In the genomic region with DNA sequence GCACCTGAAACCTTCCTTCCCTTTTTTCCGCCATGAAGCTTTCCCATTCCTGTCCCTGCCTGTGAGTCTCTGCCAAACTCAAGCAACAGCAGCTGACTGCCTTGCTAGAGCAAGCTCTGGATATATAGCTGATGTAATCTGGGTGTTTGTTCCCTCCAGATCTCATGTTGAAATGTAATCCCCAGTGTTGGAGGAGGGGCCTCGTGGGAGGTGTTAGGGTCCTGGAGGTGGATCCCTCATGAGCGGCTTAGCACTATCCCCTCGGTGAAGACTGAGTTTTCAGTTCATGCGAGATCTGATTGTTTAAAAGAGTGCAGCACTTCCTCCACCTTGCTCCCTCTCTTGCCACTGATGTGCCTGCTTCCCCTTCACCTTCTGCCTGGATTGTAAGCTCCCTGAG, we compare ENCODE assay signal across 27 cellular contexts.
A peak's percentile ranks its signal among the peaks of the same experiment; 100 is the strongest.
DNase-seq lines count a peak whose midpoint lies in the region; ATAC-seq, FAIRE-seq and TF ChIP-seq lines count a peak whose summit lies in the region.
"Had no signal": no experiment of that assay in that cellular context is flagged by ENCODE, and none has a peak within 500 bp of the region (broad histone marks: within the 10 kb centered on the region; RNA-seq: fewer than 3 reads in every experiment).

No MANE protein-coding gene starts in this region.

- H3K27me3 ChIP-seq in GM23338 (ENCODE audit: insufficient read depth) (no peaks in the 10 kb centered on the region), H1 (replicated peaks in 1 of 4; ENCODE audit: control insufficient read depth in 3 of 4, extremely low read depth in 1 of 4, insufficient read depth in 3 of 4, low read length in 3 of 4) (no peaks in the 10 kb centered on the region), neural progenitor cell (no peaks in the 10 kb centered on the region)
- H3K27me3 ChIP-seq: BE2C; BLaER1 treated with 17β-estradiol and CSF1 and Interleukin-3, amounts not matched to agents 10 nM and 100 nM had no signal

- no peaks in the 10 kb centered on the region for H4K20me1 ChIP-seq in GM23338 (replicated peaks; ENCODE audit: insufficient read depth)
- no peaks in the 10 kb centered on the region for H4K20me1 ChIP-seq in H1 (replicated peaks in 1 of 2; ENCODE audit: control insufficient read depth in 1 of 2, insufficient read depth in 2 of 2, low read length in 2 of 2)
- no peaks in the 10 kb centered on the region for H4K20me1 ChIP-seq in neural progenitor cell (ENCODE audit: low read depth)
- H4K20me1 ChIP-seq: BLaER1 treated with 17β-estradiol and CSF1 and Interleukin-3, amounts not matched to agents 10 nM and 100 nM had no signal

- H3K36me3 ChIP-seq in GM23338 (ENCODE audit: insufficient read depth) (no peaks in the 10 kb centered on the region), H1 (ENCODE audit: control insufficient read depth in 2 of 4, insufficient read depth in 4 of 4, low read length in 3 of 4) (no peaks in the 10 kb centered on the region; a peak in 1 of 8 replicates), neural progenitor cell (no peaks in the 10 kb centered on the region)
- H3K36me3 ChIP-seq: BE2C; BLaER1 treated with 17β-estradiol and CSF1 and Interleukin-3, amounts not matched to agents 10 nM and 100 nM; HAP-1 had no signal

- H3F3A ChIP-seq in GM23338 (replicated peaks; ENCODE audit: low read depth) (no peaks in the 10 kb centered on the region), neural progenitor cell (ENCODE audit: low read depth) (no peaks in the 10 kb centered on the region)

- H3K27ac Mint-ChIP-seq in GM23338 (peak overlapping the region; percentile 73; the same call in 1 of the 2 replicates), neural crest cell (ENCODE audit: unreplicated experiment) (peak overlapping the region; percentile 23), neural progenitor cell (no peak overlapping the region)
- H3K27ac Mint-ChIP-seq: CD14-positive monocyte; CD4-positive, alpha-beta T cell; CD8-positive, alpha-beta memory T cell; HFFc6 had no signal

- H3K14ac ChIP-seq in H1 (ENCODE audit: insufficient read length) = no peak overlapping the region

- peaks cover 22% of the 10 kb centered on the region for H3K4me1 ChIP-seq in GM23338 (ENCODE audit: insufficient read depth)
- H3K4me1 ChIP-seq in H1 (replicated peaks in 1 of 4; ENCODE audit: control insufficient read depth in 3 of 4, insufficient read depth in 4 of 4, low read length in 3 of 4) = peaks cover 0 to 9% (median 3%) of the 10 kb centered on the region in 4 experiments; a peak in 4 of 7 replicates
- peaks cover 13% of the 10 kb centered on the region for H3K4me1 ChIP-seq in neural progenitor cell

- POLR2A ChIA-PET in H1 (lab: Charles Lee; ENCODE audit: partially characterized antibody) = interaction anchor here (1.1 to 1.7 kb wide), 2 partner anchors 9 to 13 kb away, joined by 3 to 4 read pairs; no protein-coding TSS in a partner anchor

- H2AFZ ChIP-seq in GM23338 (peak overlapping the region; percentile 43; the same call in 1 of the 2 replicates), H1 (ENCODE audit: low read length) (0 out of 2 replicates have a peak overlapping the region, but pooled peaks have one; percentile 76), neural progenitor cell (replicated peaks) (no peak overlapping the region)
- H2AFZ ChIP-seq: GM23248 had no signal

- peak overlapping the region; percentile 69; the same call in 1 of the 2 replicates for H3K27ac ChIP-seq in GM23338 (ENCODE audit: low read depth)
- H3K27ac ChIP-seq in VCaP = peak overlapping the region; percentile 37; the same call in 1 of the 2 replicates
- no peak overlapping the region for H3K27ac ChIP-seq in H1 (ENCODE audit: low read depth, low read length)
- H3K27ac ChIP-seq in neural progenitor cell = no peak overlapping the region
- H3K27ac ChIP-seq: A549; BLaER1 treated with 17β-estradiol and CSF1 and Interleukin-3, amounts not matched to agents 10 nM and 100 nM; GM23248 had no signal

- TF ChIP-seq POLR2A in H1 (IDR thresholded peaks at IDR 0.05; ENCODE audit: control extremely low read depth in 1 of 2, low read depth in 2 of 2, low read length in 2 of 2) = no peak

- H3K23ac ChIP-seq in H1 (ENCODE audit: insufficient read length) = no peak overlapping the region

- H3K9me3 Mint-ChIP-seq in GM23338 (peaks cover 10% of the 10 kb centered on the region; the same call in 2 of the 3 replicates), neural crest cell (peaks cover 4% of the 10 kb centered on the region), neural progenitor cell (peaks cover 7% of the 10 kb centered on the region)
- H3K9me3 Mint-ChIP-seq: CD4-positive, alpha-beta T cell had no signal

- H3K56ac ChIP-seq in H1 (replicated peaks; ENCODE audit: insufficient read length, low read depth, low read length) = no peak overlapping the region

- H3K27me3 Mint-ChIP-seq in GM23338 (ENCODE audit: insufficient read depth, low read depth, poor library complexity) = peaks cover 6% of the 10 kb centered on the region
- no peaks in the 10 kb centered on the region for H3K27me3 Mint-ChIP-seq in neural crest cell (ENCODE audit: low read depth)
- H3K27me3 Mint-ChIP-seq in neural progenitor cell (ENCODE audit: insufficient read depth, low read depth) = no peaks in the 10 kb centered on the region
- H3K27me3 Mint-ChIP-seq: CD4-positive, alpha-beta T cell had no signal

- WGBS in H1 (ENCODE audit: extremely low coverage in 1 of 2, insufficient coverage in 1 of 2, insufficient read length in 1 of 2, insufficient replicate concordance in 2 of 2, low coverage in 1 of 2, low lambda C conversion rate in 2 of 2, missing lambda C conversion rate in 1 of 2), 2 experiments = 92% methylated on average over 5 of the region's 5 CpGs; no CpG with 5 or more reads in 1 of the 2 experiments

- H2AK5ac ChIP-seq in H1 (ENCODE audit: low read depth, low read length) = no peak overlapping the region

- H4K91ac ChIP-seq in H1 (replicated peaks; ENCODE audit: insufficient read length, low read length) = no peak overlapping the region

- H2BK12ac ChIP-seq in H1 (ENCODE audit: low read depth, low read length) = peak overlapping the region; percentile 44; the same call in 1 of the 2 replicates

- H3K4me1 Mint-ChIP-seq in GM23338 (peaks cover 26% of the 10 kb centered on the region), neural crest cell (peaks cover 22% of the 10 kb centered on the region), neural progenitor cell (peaks cover 18% of the 10 kb centered on the region)
- H3K4me1 Mint-ChIP-seq: CD14-positive monocyte; CD8-positive, alpha-beta memory T cell had no signal

- DNase-seq in GM23338 (ENCODE audit: low spot score) (no peak), H1 (ENCODE audit: low read depth in 1 of 2, low spot score in 2 of 2) (no peak), neural crest cell (ENCODE audit: low read depth, low spot score) (no peak), neural progenitor cell (ENCODE audit: low spot score) (no peak)
- DNase-seq: 8988T; ACHN; AML-193; BE2C; CD4-positive, alpha-beta T cell; CD8-positive, alpha-beta memory T cell; DMS 273 treated with DMSO at 0.1 percent for 48 hours; DMS79; EL; GDM1; GM23248; HFFc6 had no signal

- H3K79me2 ChIP-seq in GM23338 (replicated peaks; ENCODE audit: insufficient read depth) = no peaks in the 10 kb centered on the region
- H3K79me2 ChIP-seq in H1 (ENCODE audit: control insufficient read depth in 1 of 2, insufficient read depth in 2 of 2, low read length in 2 of 2) = no peaks in the 10 kb centered on the region
- no peaks in the 10 kb centered on the region for H3K79me2 ChIP-seq in neural progenitor cell (ENCODE audit: low read depth)

- no peak for FAIRE-seq in H1 (lab: Jason Lieb, UNC)
- FAIRE-seq: A549, D721Med, GM12878, GM19239, H54 had no signal

- H3K36me3 Mint-ChIP-seq in GM23338 (ENCODE audit: low read depth) (peaks cover 12% of the 10 kb centered on the region), neural crest cell (ENCODE audit: low read depth) (no peaks in the 10 kb centered on the region), neural progenitor cell (no peaks in the 10 kb centered on the region)
- H3K36me3 Mint-ChIP-seq: CD14-positive monocyte; CD8-positive, alpha-beta memory T cell had no signal

- H2BK120ac ChIP-seq in H1 (replicated peaks; ENCODE audit: low read depth, low read length) = no peak overlapping the region

- H3K9me3 ChIP-seq in H1 (ENCODE audit: insufficient read depth in 2 of 2, low read depth in 1 of 2, low read length in 1 of 2) (peaks cover 0 to 11% of the 10 kb centered on the region in 2 experiments; a peak in 1 of 4 replicates), neural progenitor cell (ENCODE audit: low read depth) (no peaks in the 10 kb centered on the region)
- H3K9me3 ChIP-seq: A549; BE2C; BLaER1 treated with 17β-estradiol and CSF1 and Interleukin-3, amounts not matched to agents 10 nM and 100 nM; HAP-1 had no signal

- TF ChIP-seq EP300 in H1 (IDR thresholded peaks at IDR 0.05; ENCODE audit: borderline replicate concordance in 1 of 2, low read depth in 2 of 2, low read length in 2 of 2) = no peak

- no peak for TF ChIP-seq CTCF in GM23338 (conservative IDR thresholded peaks at IDR 0.05; ENCODE audit: low read depth in 2 of 2)
- no peak for TF ChIP-seq CTCF in VCaP (conservative IDR thresholded peaks at IDR 0.05)
- no peak for TF ChIP-seq CTCF in H1 (IDR thresholded peaks at IDR 0.05; ENCODE audit: control extremely low read depth in 1 of 3, insufficient read depth in 1 of 3, low read depth in 1 of 3, low read length in 3 of 3)
- no peak for TF ChIP-seq CTCF in neural crest cell (conservative IDR thresholded peaks at IDR 0.05)
- no peak for TF ChIP-seq CTCF in neural progenitor cell (IDR thresholded peaks at IDR 0.05)

- H3K9me2 ChIP-seq in GM23338 (ENCODE audit: insufficient read depth) = no peaks in the 10 kb centered on the region; the same call in 1 of the 2 replicates

- H3K4me3 Mint-ChIP-seq in GM23338 = no peak overlapping the region; the same call in 2 of the 3 replicates
- H3K4me3 Mint-ChIP-seq in neural crest cell = no peak overlapping the region
- no peak overlapping the region for H3K4me3 Mint-ChIP-seq in neural progenitor cell
- H3K4me3 Mint-ChIP-seq: CD14-positive monocyte; CD4-positive, alpha-beta T cell; CD8-positive, alpha-beta memory T cell; HFFc6 had no signal

- no peaks in the 10 kb centered on the region for H3K23me2 ChIP-seq in H1 (ENCODE audit: low read depth, low read length)

- H2BK15ac ChIP-seq in H1 (ENCODE audit: low read length) = no peak overlapping the region

- no peaks in the 10 kb centered on the region for H3K79me1 ChIP-seq in H1 (ENCODE audit: low read depth, low read length)

- CTCF ChIA-PET in H1 (lab: Charles Lee; ENCODE audit: partially characterized antibody) = interaction anchor here (0.6 to 2.2 kb wide), 4 partner anchors 8 to 252 kb away, joined by 3 to 11 read pairs (median 6); no protein-coding TSS in a partner anchor

- peak overlapping the region; percentile 1 for H3K4ac ChIP-seq in H1 (replicated peaks; ENCODE audit: insufficient read length, low read depth, low read length)

- peak overlapping the region; percentile 18; the same call in 1 of the 2 replicates for H2BK5ac ChIP-seq in H1 (ENCODE audit: low read depth, low read length)

- TF ChIP-seq RAD21 in H1 (IDR thresholded peaks at IDR 0.05 in 1 of 2, conservative IDR thresholded peaks at IDR 0.05 in 1 of 2; ENCODE audit: low read depth in 2 of 2, low read length in 2 of 2) = no peak

- H3K4me3 ChIP-seq in GM23338 = no peak overlapping the region
- no peak overlapping the region for H3K4me3 ChIP-seq in H1 (ENCODE audit: extremely low read depth in 1 of 4, insufficient read depth in 2 of 4, low read depth in 3 of 4, low read length in 4 of 4)
- no peak overlapping the region for H3K4me3 ChIP-seq in neural progenitor cell
- H3K4me3 ChIP-seq: A549; BLaER1 treated with 17β-estradiol and CSF1 and Interleukin-3, amounts not matched to agents 10 nM and 100 nM; GM12878; GM23248; HAP-1 had no signal

- no peak overlapping the region for H4K5ac ChIP-seq in H1 (ENCODE audit: insufficient read length, low read depth, low read length)

- no peak overlapping the region for H4K8ac ChIP-seq in H1 (ENCODE audit: extremely low read depth, insufficient read depth, low read length)

- H2BK20ac ChIP-seq in H1 (ENCODE audit: low read length) = no peak overlapping the region

- peak overlapping the region; percentile 6; the same call in 1 of the 2 replicates for H3K18ac ChIP-seq in H1 (ENCODE audit: extremely low read depth, low read length)

- ATAC-seq in GM23338 = peak; percentile 35; the same call in 1 of the 3 replicates
- ATAC-seq in GM19463 (IDR thresholded peaks at IDR 0.05; ENCODE audit: unreplicated experiment) = no peak
- no peak for ATAC-seq in HG03196 (IDR thresholded peaks at IDR 0.05; ENCODE audit: unreplicated experiment)
- ATAC-seq: A549, GM12878 had no signal

- H3K4me2 ChIP-seq in GM23338 = no peak overlapping the region
- H3K4me2 ChIP-seq in H1 (ENCODE audit: insufficient read depth in 1 of 2, low read depth in 2 of 2, low read length in 2 of 2) = no peak overlapping the region
- no peak overlapping the region for H3K4me2 ChIP-seq in neural progenitor cell
- H3K4me2 ChIP-seq: A549; BLaER1 treated with 17β-estradiol and CSF1 and Interleukin-3, amounts not matched to agents 10 nM and 100 nM had no signal

- no peak overlapping the region for H3K9ac ChIP-seq in H1 (replicated peaks in 1 of 4; ENCODE audit: extremely low read depth in 1 of 4, low read depth in 3 of 4, low read length in 3 of 4)
- no peak overlapping the region for H3K9ac ChIP-seq in neural progenitor cell
- H3K9ac ChIP-seq: BLaER1 treated with 17β-estradiol and CSF1 and Interleukin-3, amounts not matched to agents 10 nM and 100 nM; GM23248 had no signal

Comparison
In these comparisons a context has a peak if more than half of its experiments do, and no peak if none do; other contexts are left out.
1. H3K27ac ChIP-seq: peak in GM23338 (single experiment) and VCaP (single experiment); none in H1 (single experiment) and neural progenitor cell (single experiment).